In the genomic region with DNA sequence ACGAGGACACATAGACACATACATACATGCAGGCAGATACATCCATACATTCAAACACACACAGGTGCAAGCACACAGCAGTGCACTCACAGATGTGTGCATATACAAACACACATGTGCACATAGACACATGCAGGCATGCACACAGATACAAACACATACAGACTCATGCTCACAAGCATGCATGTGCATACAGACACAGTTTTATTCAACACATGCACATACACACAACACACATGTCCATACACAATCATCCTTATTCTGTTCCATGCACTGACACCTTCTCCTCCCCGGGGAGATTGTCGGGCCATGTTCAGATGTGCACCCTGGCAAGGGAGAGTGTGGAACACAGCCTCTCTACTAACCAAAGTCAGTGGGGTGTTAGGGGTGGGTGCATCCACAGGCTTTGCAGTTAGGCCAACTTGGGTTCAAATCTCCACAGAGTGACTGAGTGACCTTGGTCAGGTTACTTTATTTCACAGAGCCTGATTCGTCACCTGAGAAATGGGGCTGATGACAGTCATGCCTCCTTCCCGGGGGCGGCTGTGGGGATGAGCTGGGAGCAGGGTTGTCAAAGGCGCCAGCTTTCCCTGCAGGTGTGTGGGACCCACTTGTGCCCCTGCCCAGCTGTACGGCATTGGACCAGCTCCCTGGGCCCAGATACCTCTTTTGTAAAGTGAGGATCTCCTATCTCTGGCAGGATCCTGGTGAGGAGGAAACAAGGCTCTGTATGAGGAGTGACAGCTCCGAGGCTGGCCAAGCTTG, we compare ENCODE assay signal across 2 cellular contexts.
TF ChIP-seq lines count a peak whose summit lies in the region.

No MANE protein-coding gene starts in this region.

TF ChIP-seq in HepG2, 621 proteins besides CTCF, POLR2A, EP300 and RAD21:
- TF ChIP-seq ZNF792 (CRISPR knock-in tag; IDR thresholded peaks at IDR 0.05) (no peak), GLI4 (CRISPR knock-in tag; IDR thresholded peaks at IDR 0.05; ENCODE audit: borderline replicate concordance) (no peak), MNT (IDR thresholded peaks at IDR 0.05) (peak; percentile 92)

TF ChIP-seq in IMR-90, 13 proteins besides CTCF, POLR2A, EP300 and RAD21:
- TF ChIP-seq MAFK (IDR thresholded peaks at IDR 0.05; ENCODE audit: low read depth, low read length) = no peak
- no peak for TF ChIP-seq BHLHE40 (IDR thresholded peaks at IDR 0.05; ENCODE audit: low read depth, low read length)
- no peak for TF ChIP-seq FOS (IDR thresholded peaks at IDR 0.05; ENCODE audit: low read depth, low read length)
- TF ChIP-seq RFX5 (IDR thresholded peaks at IDR 0.05; ENCODE audit: low read depth, low read length) = no peak
- no peak for TF ChIP-seq RCOR1 (IDR thresholded peaks at IDR 0.05; ENCODE audit: insufficient replicate concordance, low read length)
- TF ChIP-seq USF2 (IDR thresholded peaks at IDR 0.05; ENCODE audit: low read depth, low read length) = no peak
- TF ChIP-seq CEBPB (IDR thresholded peaks at IDR 0.05; ENCODE audit: low read depth, low read length) = no peak
- TF ChIP-seq ELK1 (IDR thresholded peaks at IDR 0.05; ENCODE audit: borderline replicate concordance, low read depth, low read length) = no peak
- TF ChIP-seq MAZ (IDR thresholded peaks at IDR 0.05; ENCODE audit: borderline replicate concordance, low read depth, low read length) = no peak
- TF ChIP-seq SMC3 (IDR thresholded peaks at IDR 0.05; ENCODE audit: low read depth, low read length) = no peak
- no peak for TF ChIP-seq MXI1 (IDR thresholded peaks at IDR 0.05; ENCODE audit: borderline replicate concordance, low read depth, low read length)
- no peak for TF ChIP-seq NFE2L2 (IDR thresholded peaks at IDR 0.05; ENCODE audit: low read depth, low read length)
- no peak for TF ChIP-seq CHD1 (IDR thresholded peaks at IDR 0.05; ENCODE audit: low read depth, low read length)
TF ChIP-seq in IMR-90: peak in this region for 0.
